In genomic region chr7:11593322-11593721, GRCh38 we compare ENCODE assay signal across 12 cellular contexts.
DNase-seq lines count a peak whose midpoint lies in the region; ATAC-seq and TF ChIP-seq lines count a peak whose summit lies in the region.
"Had no signal": no experiment of that assay in that cellular context is flagged by ENCODE, and none has a peak within 500 bp of the region (broad histone marks: within the 10 kb centered on the region; RNA-seq: fewer than 3 reads in every experiment).

No MANE protein-coding gene starts in this region.

- H3K4me1 Mint-ChIP-seq in endodermal cell, result no peaks in the 10 kb centered on the region
- H3K4me1 Mint-ChIP-seq: CD8-positive, alpha-beta memory T cell had no signal

- in situ Hi-C loops in Panc1 (cut with HindIII; ENCODE audit: low pct_unique_long_range_greater_than_20kb, low sequenced_read_pairs), result no loop called here

- DNase-seq in Panc1 (ENCODE audit: low read depth, low spot score) (no peak), endodermal cell (no peak), right lobe of liver (no peak), stomach (no peak), OCI-LY7 (ENCODE audit: low spot score) (no peak), GDM1 (lab: John Stamatoyannopoulos, UW) (no peak)
- DNase-seq: Caco-2; CD8-positive, alpha-beta memory T cell; DND-41; GF-D8 had no signal

- 0 out of 2 replicates have a peak overlapping the region, but pooled peaks have one; percentile 24 for H3K27ac ChIP-seq in Panc1 (ENCODE audit: low read length)
- H3K27ac ChIP-seq in endodermal cell (ENCODE audit: low read depth, low read length), result no peak overlapping the region
- H3K27ac ChIP-seq in right lobe of liver, result peak overlapping the region in 2 of 3 donors; percentile 21 to 31
- H3K27ac ChIP-seq in stomach, result peak overlapping the region in 3 of 5 donors; percentile 0 to 46 (median 37)
- H3K27ac ChIP-seq in OCI-LY7 (ENCODE audit: low read depth, low read length, poor library complexity, severe bottlenecking), result no peak overlapping the region

- no peaks in the 10 kb centered on the region for H3K9me3 Mint-ChIP-seq in endodermal cell

- ATAC-seq in Panc1 (no peak), right lobe of liver (peak; percentile 85 to 94 (median 86)), GM18520 (IDR thresholded peaks at IDR 0.05; ENCODE audit: unreplicated experiment) (no peak)

- no peaks in the 10 kb centered on the region for H3K79me2 ChIP-seq in OCI-LY7 (ENCODE audit: insufficient read depth, low read depth, low read length)

- no peaks in the 10 kb centered on the region for H4K20me1 ChIP-seq in OCI-LY7 (ENCODE audit: insufficient read depth, low read length)

- POLR2A ChIA-PET in Panc1 (lab: Charles Lee), result no interaction called here
- POLR2A ChIA-PET in OCI-LY7 (lab: Charles Lee), result interaction anchor here (0.5 to 1.0 kb wide), 2 partner anchors 18 to 407 kb away, joined by 3 to 5 read pairs; no protein-coding TSS in a partner anchor

- H3K9me3 ChIP-seq in Panc1 (ENCODE audit: control insufficient read depth, insufficient read depth, low read depth, low read length) (no peaks in the 10 kb centered on the region), endodermal cell (ENCODE audit: control insufficient read depth, low read length) (no peaks in the 10 kb centered on the region), right lobe of liver (no peaks in the 10 kb centered on the region), stomach (no peaks in the 10 kb centered on the region), OCI-LY7 (ENCODE audit: low read length) (no peaks in the 10 kb centered on the region)
- H3K9me3 ChIP-seq: Caco-2, HAP-1 had no signal

- no peak overlapping the region for H2AFZ ChIP-seq in OCI-LY7 (ENCODE audit: low read length)

- H3K4me3 ChIP-seq in Panc1 (ENCODE audit: low read depth in 2 of 2, low read length in 2 of 2) (no peak overlapping the region), endodermal cell (ENCODE audit: low read length) (no peak overlapping the region), right lobe of liver (peak overlapping the region in 1 of 3 donors; percentile 19), stomach (no peak overlapping the region), OCI-LY7 (ENCODE audit: low read depth, low read length, poor library complexity, severe bottlenecking) (no peak overlapping the region)
- H3K4me3 ChIP-seq: HAP-1 had no signal

- H3K9ac ChIP-seq in endodermal cell (ENCODE audit: extremely low read depth, low read length, poor library complexity, severe bottlenecking), result no peak overlapping the region

- CTCF ChIA-PET in Panc1 (lab: Charles Lee) (no interaction called here), OCI-LY7 (lab: Charles Lee; ENCODE audit: unreplicated experiment) (no interaction called here)

- H3K36me3 ChIP-seq in Panc1 (ENCODE audit: control insufficient read depth, insufficient read depth, low read length) (no peaks in the 10 kb centered on the region), endodermal cell (ENCODE audit: control insufficient read depth, insufficient read depth, low read length) (no peaks in the 10 kb centered on the region), right lobe of liver (no peaks in the 10 kb centered on the region), stomach (no peaks in the 10 kb centered on the region), OCI-LY7 (ENCODE audit: insufficient read depth, low read length) (no peaks in the 10 kb centered on the region)
- H3K36me3 ChIP-seq: HAP-1 had no signal

- WGBS in endodermal cell (ENCODE audit: insufficient coverage in 1 of 2, insufficient read length in 1 of 2), 2 experiments, result 70 to 80% methylated on average over 3 to 5 of the region's 5 CpGs
- 54% methylated on average over 5 of the region's 5 CpGs for WGBS in right lobe of liver (ENCODE audit: insufficient coverage, low coverage, low lambda C conversion rate, missing lambda C conversion rate)
- WGBS in stomach, 5 donors, result 63 to 81% (median 68%) methylated on average over 5 of the region's 5 CpGs

- H3K4me1 ChIP-seq in Panc1 (ENCODE audit: control insufficient read depth, insufficient read depth, low read length), result peaks cover 5% of the 10 kb centered on the region; the same call in 1 of the 2 replicates
- no peaks in the 10 kb centered on the region for H3K4me1 ChIP-seq in endodermal cell (ENCODE audit: control insufficient read depth, insufficient read depth, low read length)
- peaks cover 0 to 7% (median 0%) of the 10 kb centered on the region in 4 donors for H3K4me1 ChIP-seq in right lobe of liver
- H3K4me1 ChIP-seq in stomach, result peaks cover 7 to 16% (median 11%) of the 10 kb centered on the region in 4 donors
- H3K4me1 ChIP-seq in OCI-LY7 (ENCODE audit: insufficient read depth, low read length, poor library complexity, severe bottlenecking), result no peaks in the 10 kb centered on the region
- H3K4me1 ChIP-seq: Caco-2, HAP-1 had no signal

- no peaks in the 10 kb centered on the region for H3K27me3 Mint-ChIP-seq in endodermal cell (ENCODE audit: insufficient read depth)
- H3K27me3 Mint-ChIP-seq: CD8-positive, alpha-beta memory T cell had no signal

- BruUV-seq in Panc1 (replicated peaks; lab: Mats Ljungman, UMichigan), result no TSS peak
- BruUV-seq in OCI-LY7 (replicated peaks; lab: Mats Ljungman, UMichigan), result no TSS peak

- no peaks in the 10 kb centered on the region for H3K9me2 ChIP-seq in OCI-LY7 (ENCODE audit: insufficient read depth, low read length)

- intact Hi-C loops in Panc1 (cut with micrococcal nuclease; ENCODE audit: unreplicated experiment), result no loop called here
- intact Hi-C loops in right lobe of liver (cut with DNase I), result no loop called here
- intact Hi-C loops in stomach (cut with DNase I; ENCODE audit: low total_unique reads), result no loop called here
- intact Hi-C loops in OCI-LY7 (cut with micrococcal nuclease; ENCODE audit: unreplicated experiment), result no loop called here

- TF ChIP-seq EP300 in stomach (IDR thresholded peaks at IDR 0.05), result no peak

- no peak overlapping the region for H3K4me3 Mint-ChIP-seq in endodermal cell
- H3K4me3 Mint-ChIP-seq: CD8-positive, alpha-beta memory T cell had no signal

- H3K27ac Mint-ChIP-seq in endodermal cell, result peak overlapping the region; percentile 58
- H3K27ac Mint-ChIP-seq: CD8-positive, alpha-beta memory T cell had no signal

- no peaks in the 10 kb centered on the region for H3K36me3 Mint-ChIP-seq in endodermal cell (ENCODE audit: low read depth)
- H3K36me3 Mint-ChIP-seq: CD8-positive, alpha-beta memory T cell had no signal

- TF ChIP-seq POLR2A in right lobe of liver (IDR thresholded peaks at IDR 0.05) (no peak), stomach (IDR thresholded peaks at IDR 0.05) (no peak)

- TF ChIP-seq CTCF in Panc1 (IDR thresholded peaks at IDR 0.05), result no peak
- no peak for TF ChIP-seq CTCF in endodermal cell (conservative IDR thresholded peaks at IDR 0.05)
- no peak for TF ChIP-seq CTCF in right lobe of liver (IDR thresholded peaks at IDR 0.05)
- no peak for TF ChIP-seq CTCF in stomach (IDR thresholded peaks at IDR 0.05)
- no peak for TF ChIP-seq CTCF in OCI-LY7 (conservative IDR thresholded peaks at IDR 0.05; ENCODE audit: low read length)

- H3K27me3 ChIP-seq in Panc1 (ENCODE audit: control insufficient read depth, insufficient read depth, low read length), result no peaks in the 10 kb centered on the region
- no peaks in the 10 kb centered on the region for H3K27me3 ChIP-seq in endodermal cell (ENCODE audit: control insufficient read depth, insufficient read depth, low read length, poor library complexity, severe bottlenecking)
- H3K27me3 ChIP-seq in right lobe of liver, result no peaks in the 10 kb centered on the region
- H3K27me3 ChIP-seq in stomach, result no peaks in the 10 kb centered on the region

- no peak overlapping the region for H3K4me2 ChIP-seq in OCI-LY7 (ENCODE audit: low read length)

Comparison
In these comparisons a context has a peak if more than half of its experiments do, and no peak if none do; other contexts are left out.
1. ATAC-seq: peak in right lobe of liver (4 of 4); none in Panc1 (single experiment) and GM18520 (single experiment).
2. H3K27ac ChIP-seq: peak in Panc1 (single experiment), right lobe of liver (2 of 3) and stomach (3 of 5); none in endodermal cell (single experiment) and OCI-LY7 (single experiment).